ENCODE assay signal across 19 cellular contexts in the genomic region with DNA sequence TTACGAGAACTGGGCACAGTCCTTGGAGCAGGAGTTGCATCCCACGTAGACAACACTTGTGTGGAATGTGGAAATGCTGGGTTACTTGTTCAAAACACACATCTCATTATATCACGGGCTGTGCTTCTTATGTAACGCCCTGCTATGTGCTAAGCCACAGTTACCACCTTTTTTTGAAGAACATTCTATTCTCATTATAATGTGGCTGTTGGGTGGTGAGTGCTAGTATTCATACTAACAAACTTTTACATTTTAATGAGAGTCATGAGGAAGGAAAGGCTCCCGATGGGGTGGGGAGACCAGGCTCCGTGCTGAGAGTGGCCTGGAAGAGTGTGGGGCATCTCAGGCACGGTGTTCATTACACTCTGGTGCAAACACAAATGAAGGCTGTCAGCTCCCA.
"Had no signal": no experiment of that assay in that cellular context is flagged by ENCODE, and none has a peak within 500 bp of the region (broad histone marks: within the 10 kb centered on the region; RNA-seq: fewer than 3 reads in every experiment).

No MANE protein-coding gene starts in this region.

- H3K27ac ChIP-seq: epithelial cell of prostate, esophagus muscularis mucosa, neural progenitor cell, ovary, stomach, uterus had no signal

- H3K9me3 ChIP-seq: esophagus muscularis mucosa, gastrocnemius medialis, mucosa of descending colon, ovary, stomach, uterus had no signal

- H3K4me3 ChIP-seq: esophagus muscularis mucosa, gastrocnemius medialis, mucosa of descending colon, neural progenitor cell, ovary, stomach, uterus had no signal

- H3K9me3 Mint-ChIP-seq: immature natural killer cell; naive thymus-derived CD8-positive, alpha-beta T cell; neural progenitor cell had no signal

- H3K27ac Mint-ChIP-seq: naive thymus-derived CD8-positive, alpha-beta T cell; neural progenitor cell had no signal

- H3K27me3 ChIP-seq: esophagus muscularis mucosa, gastrocnemius medialis, neural progenitor cell, ovary, stomach, uterus had no signal

- DNase-seq: effector memory CD4-positive, alpha-beta T cell; gastrocnemius medialis; mucosa of descending colon; naive thymus-derived CD8-positive, alpha-beta T cell; nucleus accumbens; ovary; right cardiac atrium; small intestine; stimulated activated CD4-positive, alpha-beta T cell treated with anti-CD3 and anti-CD28 coated beads, Interleukin-12 subunit alpha, Interleukin-12 subunit beta, amount 100 ng/mL, for 4 hours; stimulated activated naive CD4-positive, alpha-beta T cell; stomach; substantia nigra; trophoblast cell; uterus had no signal

- ATAC-seq: mucosa of descending colon; naive thymus-derived CD8-positive, alpha-beta T cell had no signal

- H3K9ac ChIP-seq: neural progenitor cell had no signal

- FAIRE-seq: keratinocyte, small intestine had no signal

- H3K4me3 Mint-ChIP-seq: naive thymus-derived CD8-positive, alpha-beta T cell; neural progenitor cell had no signal

- H3K4me1 ChIP-seq: uterus had no signal

- H3K27me3 Mint-ChIP-seq: naive thymus-derived CD8-positive, alpha-beta T cell had no signal

- H3K36me3 ChIP-seq: neural progenitor cell, ovary, uterus had no signal
